In the genomic region with DNA sequence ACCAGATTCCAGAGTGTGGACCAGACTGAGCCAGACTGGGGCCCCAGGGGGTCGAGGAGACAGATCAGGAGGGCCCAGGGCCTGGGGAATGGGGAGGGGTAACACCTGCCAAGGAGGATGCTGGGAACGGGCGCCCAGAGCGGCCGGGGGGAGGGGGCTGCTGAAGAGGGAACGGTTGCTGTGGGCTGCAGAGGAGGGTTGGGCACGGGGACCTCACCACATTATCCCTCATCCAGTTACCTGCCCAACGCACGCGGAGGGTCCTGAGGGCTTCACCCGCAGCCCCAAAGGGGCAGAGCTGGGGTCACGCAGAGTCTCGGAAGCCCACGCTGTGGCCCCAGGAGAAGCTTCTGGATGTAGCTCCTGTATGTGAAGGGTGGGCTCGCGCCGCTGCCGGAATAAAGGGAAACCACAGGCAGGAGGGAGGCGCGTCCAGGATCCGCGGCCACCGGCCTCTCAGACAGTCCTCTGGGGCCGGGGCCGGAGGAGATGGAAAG, we compare ENCODE assay signal across 6 cellular contexts. TPM values are rescaled to one million over a fixed set of nuclear protein-coding genes. Genes with fewer than 3 reads are reported as not detected.
DNase-seq lines count a peak whose midpoint lies in the region; FAIRE-seq and TF ChIP-seq lines count a peak whose summit lies in the region.

No MANE protein-coding gene starts in this region.

- DNase-seq in NCI-H82 (lab: John Stamatoyannopoulos, UW) = peak; percentile 52
- no peak for DNase-seq in NCI-H82 treated with DMSO at 0.1 percent for 48 hours (lab: John Stamatoyannopoulos, UW; ENCODE audit: unreplicated experiment)
- no peak for DNase-seq in coronary artery (ENCODE audit: low spot score)
- peak in 1 of 2 donors; percentile 24 for DNase-seq in trophoblast cell
- DNase-seq in GM19239 (ENCODE audit: insufficient read length, low spot score) = no peak
- DNase-seq in NCI-H2107 (lab: John Stamatoyannopoulos, UW) = no peak

- H2AFZ ChIP-seq in trophoblast cell (ENCODE audit: insufficient read depth, low read length, poor library complexity) = no peak overlapping the region

- WGBS in trophoblast cell (ENCODE audit: extremely low coverage, insufficient coverage, insufficient read length) = no CpG with 5 or more reads among the region's 25 CpGs

- no peak overlapping the region for H2AK5ac ChIP-seq in trophoblast cell (ENCODE audit: low read length)

- H3K79me2 ChIP-seq in trophoblast cell (ENCODE audit: control insufficient read depth, insufficient read depth, low read length, poor library complexity) = peaks cover 10% of the 10 kb centered on the region

- H3K9me3 ChIP-seq in trophoblast cell (ENCODE audit: insufficient read depth, low read depth, low read length) = peaks cover 1% of the 10 kb centered on the region

- no peak overlapping the region for H3K4ac ChIP-seq in trophoblast cell (ENCODE audit: low read depth, low read length)

- no peak for TF ChIP-seq CTCF in coronary artery (IDR thresholded peaks at IDR 0.05)

- no peak overlapping the region for H2BK12ac ChIP-seq in trophoblast cell (ENCODE audit: low read length)

- H3K36me3 ChIP-seq in trophoblast cell (ENCODE audit: control insufficient read depth in 1 of 2, insufficient read depth in 2 of 2, low read length in 2 of 2) = peaks cover 34 to 42% of the 10 kb centered on the region in 2 experiments

- H4K12ac ChIP-seq in trophoblast cell (ENCODE audit: low read depth, low read length) = peak overlapping the region; percentile 28

- H3K9ac ChIP-seq in trophoblast cell (ENCODE audit: low read length) = peak overlapping the region; percentile 47

- H3K27ac ChIP-seq in coronary artery (peak overlapping the region; percentile 79 to 92), trophoblast cell (ENCODE audit: low read depth, low read length) (no peak overlapping the region)

- H3K14ac ChIP-seq in trophoblast cell (ENCODE audit: low read length) = no peak overlapping the region

- peaks cover 8 to 13% of the 10 kb centered on the region in 2 experiments for H3K4me1 ChIP-seq in trophoblast cell (ENCODE audit: control insufficient read depth in 1 of 2, insufficient read depth in 2 of 2, low read length in 2 of 2)

- peak overlapping the region; percentile 58 for H4K91ac ChIP-seq in trophoblast cell (ENCODE audit: low read depth, low read length)

- no peak overlapping the region for H2BK5ac ChIP-seq in trophoblast cell (ENCODE audit: low read depth, low read length, poor library complexity)

- no peak overlapping the region for H3K23ac ChIP-seq in trophoblast cell (ENCODE audit: low read length)

- H3K79me1 ChIP-seq in trophoblast cell (ENCODE audit: low read length) = peaks cover 8% of the 10 kb centered on the region

- no peak overlapping the region for H2BK120ac ChIP-seq in trophoblast cell (ENCODE audit: insufficient read depth, low read length, poor library complexity)

- H4K8ac ChIP-seq in trophoblast cell (ENCODE audit: low read depth, low read length) = no peak overlapping the region

- peak overlapping the region; percentile 93 for H3K4me2 ChIP-seq in trophoblast cell (ENCODE audit: low read length)

- H3K27me3 ChIP-seq in trophoblast cell (ENCODE audit: insufficient read depth, low read length) = no peaks in the 10 kb centered on the region

- H3K18ac ChIP-seq in trophoblast cell (ENCODE audit: low read length) = no peak overlapping the region

- FAIRE-seq in GM19239 (lab: Jason Lieb, UNC) = no peak

- H3K4me3 ChIP-seq in coronary artery = peak overlapping the region; percentile 83
- H3K4me3 ChIP-seq in trophoblast cell (ENCODE audit: low read depth, low read length) = peak overlapping the region; percentile 83

RNA-seq across cellular contexts. Expression of a gene that starts 0.9 kb away (rescaled TPM):
- 13.6 and 13.8 TPM in 2 replicates for polyA plus RNA-seq in trophoblast cell (2013)

RNA-seq across cellular contexts. Expression of a gene that starts 14.2 kb away (rescaled TPM):
- 43.0 and 44.0 TPM in 2 replicates for polyA plus RNA-seq in trophoblast cell (2013)

RNA-seq across cellular contexts. Expression of a gene that starts 29.4 kb away (rescaled TPM):
- polyA plus RNA-seq in trophoblast cell (2013) = 4.0 TPM in 2 replicates

RNA-seq across cellular contexts. Expression of a gene that starts 44.9 kb away (rescaled TPM):
- 9.8 and 10.1 TPM in 2 replicates for polyA plus RNA-seq in trophoblast cell (2013)

RNA-seq across cellular contexts. Expression of a gene that starts 51.2 kb away (rescaled TPM):
- 16.1 TPM in 2 replicates for polyA plus RNA-seq in trophoblast cell (2013)
